In the genomic region with DNA sequence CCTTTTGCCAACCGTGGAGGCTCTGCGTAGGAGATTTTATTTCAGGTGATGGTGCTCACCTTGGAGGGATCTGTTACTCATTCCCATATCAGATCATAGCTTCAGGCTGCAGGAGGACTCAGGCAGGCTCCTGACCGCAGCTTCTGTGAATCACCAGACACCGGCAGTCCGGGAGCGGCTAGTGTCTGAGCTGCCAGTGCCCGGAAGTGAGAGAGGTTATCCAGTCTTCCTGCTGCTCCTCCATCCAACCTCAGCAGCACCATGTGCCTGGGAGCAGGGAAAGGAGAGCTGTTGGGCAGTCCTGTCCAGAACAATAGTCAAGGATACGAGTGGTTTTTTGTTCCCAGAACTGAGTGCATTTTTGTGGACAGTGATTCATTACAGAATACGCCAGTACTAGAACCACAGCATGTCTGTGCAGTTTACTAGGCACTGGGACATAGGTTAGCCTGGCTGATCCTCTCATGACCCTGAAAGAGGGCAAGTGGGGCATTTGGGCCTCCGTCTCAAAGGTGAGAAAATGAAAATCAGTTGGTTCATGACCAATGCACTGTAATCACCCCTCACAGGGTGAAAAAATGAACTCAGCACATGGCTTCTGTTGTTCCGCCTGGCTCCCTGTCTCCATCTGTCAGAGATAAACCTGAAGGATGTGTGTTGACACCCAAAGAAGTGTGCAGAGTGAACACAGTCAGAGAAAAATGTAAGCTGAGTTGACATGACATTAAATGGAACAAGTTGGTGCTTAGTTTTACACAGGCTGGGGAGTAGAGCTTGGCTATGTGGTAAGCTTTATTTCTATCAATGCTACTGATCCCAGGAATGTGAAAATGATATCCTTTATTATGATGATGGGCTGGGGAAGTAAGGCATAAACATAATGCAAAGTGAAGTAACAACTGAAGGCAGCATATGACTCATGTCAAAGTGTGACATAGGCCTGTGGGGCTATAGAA, we compare ENCODE assay signal across 10 cellular contexts. TPM values are rescaled to one million over a fixed set of nuclear protein-coding genes. Genes with fewer than 3 reads are reported as not detected.
DNase-seq lines count a peak whose midpoint lies in the region; ATAC-seq and TF ChIP-seq lines count a peak whose summit lies in the region.
"Had no signal": no experiment of that assay in that cellular context is flagged by ENCODE, and none has a peak within 500 bp of the region (broad histone marks: within the 10 kb centered on the region; RNA-seq: fewer than 3 reads in every experiment).

No MANE protein-coding gene starts in this region.

- H3K4me3 ChIP-seq in brain microvascular endothelial cell (ENCODE audit: low read depth, low read length) (no peak overlapping the region), esophagus squamous epithelium (no peak overlapping the region)

- DNase-seq in 8988T (peak; percentile 40), HS-27A (ENCODE audit: low read depth) (peak; percentile 90), brain microvascular endothelial cell (peak; percentile 99), kidney glomerular epithelial cell (lab: John Stamatoyannopoulos, UW) (peak; percentile 97), cerebellum (ENCODE audit: low spot score) (no peak), esophagus squamous epithelium (lab: John Stamatoyannopoulos, UW) (no peak)
- DNase-seq: NCI-H1417 had no signal

- in situ Hi-C loops in brain microvascular endothelial cell (cut with HindIII; ENCODE audit: low pct_ligation_motif_present, low sequenced_read_pairs): no loop called here

- H3K27ac ChIP-seq in brain microvascular endothelial cell: peak overlapping the region; percentile 97
- H3K27ac ChIP-seq in esophagus squamous epithelium: peak overlapping the region in 2 of 4 donors; percentile 0 to 11
- H3K27ac ChIP-seq: C4-2B had no signal

- ATAC-seq in GM18505 (IDR thresholded peaks at IDR 0.05; ENCODE audit: unreplicated experiment) (no peak), GM21576 (IDR thresholded peaks at IDR 0.05; ENCODE audit: unreplicated experiment) (no peak)

- 47 to 57% methylated on average over 4 to 6 of the region's 11 CpGs for WGBS in esophagus squamous epithelium, 2 donors

- H3K4me1 ChIP-seq in esophagus squamous epithelium: peaks cover 0 to 19% (median 7%) of the 10 kb centered on the region in 3 donors

- no peaks in the 10 kb centered on the region for H3K9me3 ChIP-seq in esophagus squamous epithelium

- H3K27me3 ChIP-seq in brain microvascular endothelial cell (replicated peaks) (no peaks in the 10 kb centered on the region), esophagus squamous epithelium (no peaks in the 10 kb centered on the region)

- intact Hi-C loops in esophagus squamous epithelium (cut with DNase I): loop anchor here (10.0 kb wide), 2 partner anchors 55 to 95 kb away; no protein-coding TSS in a partner anchor

- H3K36me3 ChIP-seq in brain microvascular endothelial cell (replicated peaks) (no peaks in the 10 kb centered on the region), esophagus squamous epithelium (no peaks in the 10 kb centered on the region)

- TF ChIP-seq POLR2A in GM18505 (IDR thresholded peaks at IDR 0.05; ENCODE audit: borderline replicate concordance, extremely low read depth, insufficient read depth, insufficient read length) (no peak), esophagus squamous epithelium (IDR thresholded peaks at IDR 0.05) (no peak)

- no peak for TF ChIP-seq CTCF in brain microvascular endothelial cell (IDR thresholded peaks at IDR 0.05; ENCODE audit: low read depth, low read length, missing control alignments)
- TF ChIP-seq CTCF in esophagus squamous epithelium (IDR thresholded peaks at IDR 0.05): no peak

RNA-seq across cellular contexts. Expression of gene FHOD3, which starts 12.2 kb away (rescaled TPM):
- total RNA-seq in cerebellum: 38.0 TPM
- 10 to 100 TPM in 1 of 4 donors, 1 to 10 TPM in 3; 3.1 to 29.6 (median 5.7) TPM for total RNA-seq in esophagus squamous epithelium

Comparison
In these comparisons a context has a peak if more than half of its experiments do, and no peak if none do; other contexts are left out.
1. DNase-seq: peak in 8988T (single experiment), HS-27A (single experiment), brain microvascular endothelial cell (single experiment) and kidney glomerular epithelial cell (single experiment); none in cerebellum (single experiment) and esophagus squamous epithelium (single experiment).